ENCODE assay signal across 1 cellular context in genomic region chr10:17062493-17063487, GRCh38.
TF ChIP-seq lines count a peak whose summit lies in the region.

No MANE protein-coding gene starts in this region.

TF ChIP-seq in HEK293, 187 proteins besides CTCF, POLR2A, EP300 and RAD21 (continued from another document and continues in another):
- TF ChIP-seq ZBTB49 (tag by site-specific recombination; IDR thresholded peaks at IDR 0.05; ENCODE audit: low read depth) (no peak), YY1 (tag by site-specific recombination; IDR thresholded peaks at IDR 0.05) (no peak), GLI2 (tag by site-specific recombination; IDR thresholded peaks at IDR 0.05; ENCODE audit: borderline replicate concordance, low read depth) (no peak), SCRT1 (tag by site-specific recombination; IDR thresholded peaks at IDR 0.05; ENCODE audit: borderline replicate concordance) (0 out of 2 replicates have a peak, but pooled peaks have one; percentile 27), ZNF529 (tag by site-specific recombination; IDR thresholded peaks at IDR 0.05; ENCODE audit: insufficient replicate concordance) (no peak), ZNF580 (tag by site-specific recombination; IDR thresholded peaks at IDR 0.05) (no peak), ZNF692 (tag by site-specific recombination; IDR thresholded peaks at IDR 0.05) (no peak; the same call in 1 of the 2 replicates), ZSCAN16 (tag by site-specific recombination; IDR thresholded peaks at IDR 0.05) (no peak), HOXD13 (CRISPR knock-in tag; IDR thresholded peaks at IDR 0.05; ENCODE audit: borderline replicate concordance) (no peak), PRDM6 (tag by site-specific recombination; IDR thresholded peaks at IDR 0.05) (no peak), ZNF174 (tag by site-specific recombination; IDR thresholded peaks at IDR 0.05) (no peak), ZBTB26 (tag by site-specific recombination; optimal IDR thresholded peaks at IDR 0.05) (no peak), ZNF112 (tag by site-specific recombination; IDR thresholded peaks at IDR 0.05) (no peak), ZNF777 (tag by site-specific recombination; IDR thresholded peaks at IDR 0.05; ENCODE audit: borderline replicate concordance) (no peak), ZNF521 (tag by site-specific recombination; IDR thresholded peaks at IDR 0.05) (no peak), ZNF501 (tag by site-specific recombination; IDR thresholded peaks at IDR 0.05) (peak; percentile 62; the same call in 1 of the 2 replicates), ZNF433 (tag by site-specific recombination; IDR thresholded peaks at IDR 0.05; ENCODE audit: low read depth) (no peak), GLI4 (tag by site-specific recombination; IDR thresholded peaks at IDR 0.05) (no peak), ZSCAN4 (tag by site-specific recombination; IDR thresholded peaks at IDR 0.05) (no peak), ZNF423 (tag by site-specific recombination; IDR thresholded peaks at IDR 0.05) (no peak), ZNF701 (tag by site-specific recombination; IDR thresholded peaks at IDR 0.05) (no peak), ZIC2 (tag by site-specific recombination; IDR thresholded peaks at IDR 0.05) (no peak), TRIM28 (IDR thresholded peaks at IDR 0.05; ENCODE audit: borderline replicate concordance, low read length) (no peak), ZNF239 (tag by site-specific recombination; IDR thresholded peaks at IDR 0.05) (no peak), ZBTB1 (tag by site-specific recombination; IDR thresholded peaks at IDR 0.05) (no peak), ZNF660 (tag by site-specific recombination; IDR thresholded peaks at IDR 0.05) (peak; percentile 52; the same call in 1 of the 2 replicates), OSR2 (tag by site-specific recombination; IDR thresholded peaks at IDR 0.05) (no peak), ZNF560 (tag by site-specific recombination; IDR thresholded peaks at IDR 0.05; ENCODE audit: borderline replicate concordance) (no peak), MEIS1 (CRISPR knock-in tag; IDR thresholded peaks at IDR 0.05; ENCODE audit: borderline replicate concordance) (no peak), ZBTB44 (tag by site-specific recombination; IDR thresholded peaks at IDR 0.05) (no peak), ZNF335 (tag by site-specific recombination; conservative IDR thresholded peaks at IDR 0.05) (0 out of 2 replicates have a peak, but pooled peaks have one; percentile 32), ZNF843 (tag by site-specific recombination; IDR thresholded peaks at IDR 0.05) (no peak; the same call in 1 of the 2 replicates), ZNF184 (tag by site-specific recombination; IDR thresholded peaks at IDR 0.05) (no peak), ZNF76 (tag by site-specific recombination; IDR thresholded peaks at IDR 0.05; ENCODE audit: borderline replicate concordance, low read depth) (no peak), ZNF639 (tag by site-specific recombination; IDR thresholded peaks at IDR 0.05) (peak; percentile 54; the same call in 1 of the 2 replicates), ZNF658 (tag by site-specific recombination; IDR thresholded peaks at IDR 0.05) (no peak), ZNF362 (tag by site-specific recombination; IDR thresholded peaks at IDR 0.05) (peak; percentile 75), ZNF549 (tag by site-specific recombination; IDR thresholded peaks at IDR 0.05) (no peak), ZNF518A (tag by site-specific recombination; conservative IDR thresholded peaks at IDR 0.05; ENCODE audit: low read depth) (0 out of 2 replicates have a peak, but pooled peaks have one; percentile 13), ZNF211 (tag by site-specific recombination; IDR thresholded peaks at IDR 0.05; ENCODE audit: low read depth) (no peak), ZSCAN18 (tag by site-specific recombination; IDR thresholded peaks at IDR 0.05) (no peak), ZNF114 (tag by site-specific recombination; IDR thresholded peaks at IDR 0.05) (no peak), ZBTB7A (tag by site-specific recombination; IDR thresholded peaks at IDR 0.05; ENCODE audit: low read depth) (no peak), ZNF585B (tag by site-specific recombination; IDR thresholded peaks at IDR 0.05) (no peak), ZNF19 (tag by site-specific recombination; IDR thresholded peaks at IDR 0.05; ENCODE audit: low read depth) (no peak)
